Comparison of ENCODE assay signal across 8 cellular contexts in the genomic region with DNA sequence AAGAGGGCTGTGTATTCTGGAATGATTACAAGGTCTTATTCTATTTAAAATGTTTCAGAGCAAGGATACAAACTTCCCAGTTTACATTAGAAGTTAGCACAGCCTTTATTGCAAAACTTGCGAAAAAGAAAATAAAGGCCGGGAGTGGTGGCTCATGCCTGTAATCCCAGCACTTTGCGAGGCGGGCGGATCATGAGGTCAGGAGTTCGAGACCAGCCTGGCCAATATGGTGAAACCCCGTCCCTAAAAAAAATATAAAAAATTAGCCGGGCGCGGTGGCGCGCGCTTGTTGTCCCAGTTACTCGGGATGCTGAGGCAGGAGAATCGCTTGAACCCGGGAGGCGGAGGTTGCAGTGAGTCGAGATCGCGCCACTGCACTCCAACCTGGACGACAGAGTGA.
DNase-seq lines count a peak whose midpoint lies in the region; ATAC-seq, FAIRE-seq and TF ChIP-seq lines count a peak whose summit lies in the region.
"Not testable (repeated sequence)": the region's sequence is repeated elsewhere in the genome, so short reads cannot be mapped to it uniquely, and the experiment has no call there.

No MANE protein-coding gene starts in this region.

- WGBS in H1 (ENCODE audit: extremely low coverage in 1 of 2, insufficient coverage in 1 of 2, insufficient read length in 1 of 2, insufficient replicate concordance in 2 of 2, low coverage in 1 of 2, low lambda C conversion rate in 2 of 2, missing lambda C conversion rate in 1 of 2), 2 experiments: 79% methylated on average over 21 of the region's 21 CpGs; no CpG with 5 or more reads in 1 of the 2 experiments

- H3K4ac ChIP-seq in H1 (replicated peaks; ENCODE audit: insufficient read length, low read depth, low read length): not testable (repeated sequence)

- not testable (repeated sequence) for H3K9me3 ChIP-seq in DOHH2 (ENCODE audit: control insufficient read depth, insufficient read depth, low read length); HUES6 (ENCODE audit: control insufficient read depth, insufficient read depth, low read depth, low read length); T-helper 17 cell (ENCODE audit: control insufficient read depth, low read length, poor library complexity, severe bottlenecking); H1 (ENCODE audit: insufficient read depth in 2 of 2, low read depth in 1 of 2, low read length in 1 of 2)

- not testable (repeated sequence) for H3K36me3 Mint-ChIP-seq in T-helper 17 cell (ENCODE audit: low read depth); neural crest cell (ENCODE audit: low read depth)
- peaks cover 17% of the 10 kb centered on the region for H3K36me3 Mint-ChIP-seq in activated T-helper 17 cell treated with anti-CD3 and anti-CD28 coated beads, Interleukin-2, amount 50 U/mL, for 72 hours (ENCODE audit: low read depth)

- H3K4me1 ChIP-seq in DOHH2 (ENCODE audit: control insufficient read depth, low read length): peaks cover 11% of the 10 kb centered on the region
- not testable (repeated sequence) for H3K4me1 ChIP-seq in HUES6 (ENCODE audit: control insufficient read depth, insufficient read depth, low read length); H1 (replicated peaks in 1 of 4; ENCODE audit: control insufficient read depth in 3 of 4, insufficient read depth in 4 of 4, low read length in 3 of 4)

- H3K27ac Mint-ChIP-seq in T-helper 17 cell: peak overlapping the region; percentile 97
- H3K27ac Mint-ChIP-seq in activated T-helper 17 cell treated with anti-CD3 and anti-CD28 coated beads, Interleukin-2, amount 50 U/mL, for 72 hours; neural crest cell (ENCODE audit: unreplicated experiment): not testable (repeated sequence)

- H3K9me2 ChIP-seq in DOHH2 (replicated peaks; ENCODE audit: control insufficient read depth, low read length): not testable (repeated sequence)

- TF ChIP-seq EP300 in H1 (IDR thresholded peaks at IDR 0.05; ENCODE audit: borderline replicate concordance in 1 of 2, low read depth in 2 of 2, low read length in 2 of 2): not testable (repeated sequence)

- H3K4me2 ChIP-seq in DOHH2 (ENCODE audit: low read length): peak overlapping the region; percentile 68
- H3K4me2 ChIP-seq in H1 (ENCODE audit: insufficient read depth in 1 of 2, low read depth in 2 of 2, low read length in 2 of 2): not testable (repeated sequence)

- peaks cover 19% of the 10 kb centered on the region for H3K4me1 Mint-ChIP-seq in T-helper 17 cell
- H3K4me1 Mint-ChIP-seq in activated T-helper 17 cell treated with anti-CD3 and anti-CD28 coated beads, Interleukin-2, amount 50 U/mL, for 72 hours: peaks cover 16% of the 10 kb centered on the region
- H3K4me1 Mint-ChIP-seq in neural crest cell: peaks cover 16% of the 10 kb centered on the region

- H2BK12ac ChIP-seq in H1 (ENCODE audit: low read depth, low read length): not testable (repeated sequence)

- not testable (repeated sequence) for ATAC-seq in T-helper 17 cell; activated T-helper 17 cell treated with anti-CD3 and anti-CD28 coated beads, Interleukin-2, amount 50 U/mL, for 72 hours (replicated peaks)

- DNase-seq in OCI-M1 (lab: John Stamatoyannopoulos, UW): peak; percentile 20
- not testable (repeated sequence) for DNase-seq in T-helper 17 cell; H1 (ENCODE audit: low read depth in 1 of 2, low spot score in 2 of 2); neural crest cell (ENCODE audit: low read depth, low spot score)

- H2AK5ac ChIP-seq in H1 (ENCODE audit: low read depth, low read length): not testable (repeated sequence)

- not testable (repeated sequence) for H4K5ac ChIP-seq in H1 (ENCODE audit: insufficient read length, low read depth, low read length)

- not testable (repeated sequence) for H3K4me3 Mint-ChIP-seq in T-helper 17 cell
- H3K4me3 Mint-ChIP-seq in activated T-helper 17 cell treated with anti-CD3 and anti-CD28 coated beads, Interleukin-2, amount 50 U/mL, for 72 hours: peak overlapping the region; percentile 94
- H3K4me3 Mint-ChIP-seq in neural crest cell: peak overlapping the region; percentile 96

- TF ChIP-seq POLR2A in H1 (IDR thresholded peaks at IDR 0.05; ENCODE audit: control extremely low read depth in 1 of 2, low read depth in 2 of 2, low read length in 2 of 2): not testable (repeated sequence)

- H3K27ac ChIP-seq in 22Rv1: peak overlapping the region; percentile 93; the same call in 1 of the 2 replicates
- H3K27ac ChIP-seq in DOHH2 (ENCODE audit: low read depth, low read length); HUES6 (ENCODE audit: low read depth, low read length); H1 (ENCODE audit: low read depth, low read length): not testable (repeated sequence)

- not testable (repeated sequence) for H3K79me1 ChIP-seq in H1 (ENCODE audit: low read depth, low read length)

- not testable (repeated sequence) for H3K9me3 Mint-ChIP-seq in activated T-helper 17 cell treated with anti-CD3 and anti-CD28 coated beads, Interleukin-2, amount 50 U/mL, for 72 hours; neural crest cell

- H3K18ac ChIP-seq in H1 (ENCODE audit: extremely low read depth, low read length): not testable (repeated sequence)

- not testable (repeated sequence) for H4K8ac ChIP-seq in H1 (ENCODE audit: extremely low read depth, insufficient read depth, low read length)

- not testable (repeated sequence) for H4K20me1 ChIP-seq in DOHH2 (ENCODE audit: control insufficient read depth, insufficient read depth, low read depth, low read length); H1 (replicated peaks in 1 of 2; ENCODE audit: control insufficient read depth in 1 of 2, insufficient read depth in 2 of 2, low read length in 2 of 2)

- not testable (repeated sequence) for H3K56ac ChIP-seq in H1 (replicated peaks; ENCODE audit: insufficient read length, low read depth, low read length)

- not testable (repeated sequence) for H3F3A ChIP-seq in DOHH2 (ENCODE audit: control insufficient read depth, insufficient read depth)

- H3K9ac ChIP-seq in HUES6 (ENCODE audit: low read length); H1 (replicated peaks in 1 of 4; ENCODE audit: extremely low read depth in 1 of 4, low read depth in 3 of 4, low read length in 3 of 4): not testable (repeated sequence)

- not testable (repeated sequence) for H3K14ac ChIP-seq in H1 (ENCODE audit: insufficient read length)

- not testable (repeated sequence) for H3K27me3 ChIP-seq in DOHH2 (ENCODE audit: control insufficient read depth, low read length); H1 (replicated peaks in 1 of 4; ENCODE audit: control insufficient read depth in 3 of 4, extremely low read depth in 1 of 4, insufficient read depth in 3 of 4, low read length in 3 of 4)
- H3K27me3 ChIP-seq in HUES6 (ENCODE audit: control insufficient read depth, insufficient read depth, low read length): peaks cover 23% of the 10 kb centered on the region

- H3K27me3 Mint-ChIP-seq in T-helper 17 cell: peaks cover 28% of the 10 kb centered on the region
- H3K27me3 Mint-ChIP-seq in activated T-helper 17 cell treated with anti-CD3 and anti-CD28 coated beads, Interleukin-2, amount 50 U/mL, for 72 hours: peaks cover 19% of the 10 kb centered on the region
- H3K27me3 Mint-ChIP-seq in neural crest cell (ENCODE audit: low read depth): peaks cover 80% of the 10 kb centered on the region

- H3K36me3 ChIP-seq in DOHH2 (ENCODE audit: control insufficient read depth, low read length); HUES6 (ENCODE audit: control insufficient read depth, insufficient read depth, low read length); H1 (ENCODE audit: control insufficient read depth in 2 of 4, insufficient read depth in 4 of 4, low read length in 3 of 4): not testable (repeated sequence)

- CTCF ChIA-PET in H1 (lab: Charles Lee; ENCODE audit: partially characterized antibody): interaction anchor here (0.7 to 7.7 kb wide), 23 partner anchors 10 to 179 kb away, joined by 3 to 107 read pairs (median 5); partner anchors contain the start of gene TRIM27

- not testable (repeated sequence) for H2BK120ac ChIP-seq in H1 (replicated peaks; ENCODE audit: low read depth, low read length)

- H2BK20ac ChIP-seq in H1 (ENCODE audit: low read length): not testable (repeated sequence)

- not testable (repeated sequence) for H3K79me2 ChIP-seq in DOHH2 (ENCODE audit: control insufficient read depth, low read length); H1 (ENCODE audit: control insufficient read depth in 1 of 2, insufficient read depth in 2 of 2, low read length in 2 of 2)

- TF ChIP-seq CTCF in 22Rv1 (IDR thresholded peaks at IDR 0.05); DOHH2 (IDR thresholded peaks at IDR 0.05; ENCODE audit: low read depth, low read length, poor library complexity, severe bottlenecking); H1 (IDR thresholded peaks at IDR 0.05; ENCODE audit: control extremely low read depth in 1 of 3, insufficient read depth in 1 of 3, low read depth in 1 of 3, low read length in 3 of 3); neural crest cell (conservative IDR thresholded peaks at IDR 0.05): not testable (repeated sequence)

- not testable (repeated sequence) for TF ChIP-seq RAD21 in H1 (IDR thresholded peaks at IDR 0.05 in 1 of 2, conservative IDR thresholded peaks at IDR 0.05 in 1 of 2; ENCODE audit: low read depth in 2 of 2, low read length in 2 of 2)

- POLR2A ChIA-PET in H1 (lab: Charles Lee; ENCODE audit: partially characterized antibody): interaction anchor here (0.6 to 7.6 kb wide), 9 partner anchors 13 to 178 kb away, joined by 3 to 55 read pairs (median 8); partner anchors contain the start of gene TRIM27

- not testable (repeated sequence) for FAIRE-seq in H1 (lab: Jason Lieb, UNC)

- H3K23ac ChIP-seq in H1 (ENCODE audit: insufficient read length): not testable (repeated sequence)

- not testable (repeated sequence) for H2BK15ac ChIP-seq in H1 (ENCODE audit: low read length)

- not testable (repeated sequence) for H4K91ac ChIP-seq in H1 (replicated peaks; ENCODE audit: insufficient read length, low read length)

- H3K4me3 ChIP-seq in DOHH2 (ENCODE audit: low read length): not testable (repeated sequence)
- peak overlapping the region; percentile 91 for H3K4me3 ChIP-seq in HUES6 (ENCODE audit: low read depth, low read length)
- H3K4me3 ChIP-seq in H1 (ENCODE audit: extremely low read depth in 1 of 4, insufficient read depth in 2 of 4, low read depth in 3 of 4, low read length in 4 of 4): 0 out of 8 replicates have a peak overlapping the region, but pooled peaks of 1 of the 4 experiments have one; percentile 95

- not testable (repeated sequence) for H2BK5ac ChIP-seq in H1 (ENCODE audit: low read depth, low read length)

- H2AFZ ChIP-seq in H1 (ENCODE audit: low read length): not testable (repeated sequence)

- not testable (repeated sequence) for H3K23me2 ChIP-seq in H1 (ENCODE audit: low read depth, low read length)

TF ChIP-seq in H1, 55 proteins besides CTCF, POLR2A, EP300 and RAD21:
- TF ChIP-seq CEBPB (IDR thresholded peaks at IDR 0.05; ENCODE audit: low read depth, low read length): peak; percentile 6; the same call in 1 of the 2 replicates
TF ChIP-seq in H1: peak in this region for 1; not testable (repeated sequence) for 54.
